In the genomic region with DNA sequence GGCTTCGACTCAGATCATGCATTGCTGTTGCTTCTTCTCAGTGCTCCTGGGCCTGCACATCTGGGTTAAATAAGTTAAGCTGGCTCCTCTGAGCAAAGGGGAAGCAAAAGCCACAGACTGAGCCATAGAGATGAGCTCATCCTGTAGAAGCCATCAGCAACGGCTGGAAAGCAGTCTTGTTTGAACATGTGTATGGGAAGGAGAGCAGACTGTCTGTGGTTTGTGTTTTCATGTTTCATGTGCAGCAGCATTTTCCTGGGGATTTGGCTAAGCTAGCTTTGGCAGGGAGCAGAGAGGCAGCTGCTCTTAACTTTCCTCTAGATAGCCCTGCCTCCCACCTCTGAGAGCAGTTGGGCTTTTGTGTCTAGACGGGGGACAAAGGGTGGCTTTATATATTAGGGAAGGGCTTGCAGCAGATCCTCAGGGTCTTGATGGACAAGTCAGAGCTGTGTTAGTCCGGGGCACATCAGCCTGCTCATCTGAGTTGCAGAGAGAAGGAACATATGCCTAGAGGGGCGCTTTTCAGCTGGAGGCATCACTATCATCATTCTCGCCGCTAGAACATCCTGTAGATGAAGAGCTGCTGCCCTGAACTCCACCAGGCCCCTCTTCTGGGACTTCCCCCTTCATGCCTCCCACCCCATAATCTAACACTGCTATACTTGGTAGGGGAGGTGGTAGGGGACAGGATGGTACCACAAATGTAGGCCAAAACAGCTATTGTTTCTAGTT, we compare ENCODE assay signal across 9 cellular contexts. TPM values are rescaled to one million over a fixed set of nuclear protein-coding genes. Genes with fewer than 3 reads are reported as not detected.
DNase-seq lines count a peak whose midpoint lies in the region; ATAC-seq, FAIRE-seq and TF ChIP-seq lines count a peak whose summit lies in the region.
"Had no signal": no experiment of that assay in that cellular context is flagged by ENCODE, and none has a peak within 500 bp of the region (broad histone marks: within the 10 kb centered on the region; RNA-seq: fewer than 3 reads in every experiment).

No MANE protein-coding gene starts in this region.

- H3K27me3 ChIP-seq in keratinocyte (ENCODE audit: control insufficient read depth, extremely low read depth, insufficient read depth, low read length) (no peaks in the 10 kb centered on the region), subcutaneous abdominal adipose tissue (ENCODE audit: control insufficient read depth in 5 of 5, insufficient read depth in 4 of 5, low read length in 5 of 5) (no peaks in the 10 kb centered on the region)
- H3K27me3 ChIP-seq: cardiac muscle cell had no signal

- no peaks in the 10 kb centered on the region for H3K79me2 ChIP-seq in keratinocyte (ENCODE audit: control insufficient read depth, insufficient read depth, low read length)

- H3K9me1 ChIP-seq in keratinocyte (ENCODE audit: control insufficient read depth, extremely low read depth, insufficient read depth, low read length) = no peaks in the 10 kb centered on the region

- peak overlapping the region; percentile 48 for H2AFZ ChIP-seq in keratinocyte (ENCODE audit: control insufficient read depth, low read length)

- DNase-seq in activated CD4-positive, CD25-positive, alpha-beta regulatory T cell (lab: John Stamatoyannopoulos, UW) = no peak
- peak; percentile 93 for DNase-seq in HFF-Myc (ENCODE audit: extremely low read depth, low read depth)
- DNase-seq in NCI-H1694 treated with DMSO at 0.1 percent for 48 hours (lab: John Stamatoyannopoulos, UW) = peak; percentile 83
- DNase-seq in amniotic stem cell (lab: John Stamatoyannopoulos, UW) = peak; percentile 71
- peak; percentile 61 for DNase-seq in keratinocyte (ENCODE audit: low read depth, low spot score)
- no peak for DNase-seq in DMS153 treated with DMSO at 0.1 percent for 48 hours (lab: John Stamatoyannopoulos, UW; ENCODE audit: unreplicated experiment)

- peak overlapping the region; percentile 75 for H3K9ac ChIP-seq in keratinocyte (ENCODE audit: control insufficient read depth, extremely low read depth, insufficient read depth, low read length)
- H3K9ac ChIP-seq in subcutaneous abdominal adipose tissue (ENCODE audit: low read length in 5 of 5) = peak overlapping the region in 3 of 5 donors; percentile 40 to 83 (median 56)

- peak overlapping the region; percentile 88 for H3K4me2 ChIP-seq in keratinocyte (ENCODE audit: control insufficient read depth, extremely low read depth, insufficient read depth, low read depth, low read length)

- peak overlapping the region; percentile 24 for H3K4me3 ChIP-seq in HFF-Myc (replicated peaks; ENCODE audit: low read depth, low read length)
- H3K4me3 ChIP-seq in keratinocyte (ENCODE audit: control insufficient read depth in 2 of 3, extremely low read depth in 1 of 3, insufficient read depth in 2 of 3, low read depth in 1 of 3, low read length in 3 of 3) = peak overlapping the region in 2 of 3 experiments; percentile 40 to 49
- peak overlapping the region in 4 of 5 donors; percentile 23 to 72 (median 52) for H3K4me3 ChIP-seq in subcutaneous abdominal adipose tissue (ENCODE audit: low read depth in 1 of 5, low read length in 5 of 5)
- H3K4me3 ChIP-seq: cardiac muscle cell had no signal

- H3K9me3 ChIP-seq in keratinocyte (ENCODE audit: control insufficient read depth, low read depth, low read length) (no peaks in the 10 kb centered on the region), subcutaneous abdominal adipose tissue (ENCODE audit: control insufficient read depth in 5 of 5, low read length in 5 of 5) (no peaks in the 10 kb centered on the region)

- FAIRE-seq in keratinocyte (lab: Jason Lieb, UNC) = peak; percentile 98

- H3K36me3 ChIP-seq in keratinocyte (ENCODE audit: control insufficient read depth in 2 of 2, extremely low read depth in 1 of 2, insufficient read depth in 2 of 2, low read length in 2 of 2) (no peaks in the 10 kb centered on the region), subcutaneous abdominal adipose tissue (ENCODE audit: control insufficient read depth in 5 of 5, insufficient read depth in 5 of 5, low read length in 5 of 5) (peaks cover 0 to 2% (median 0%) of the 10 kb centered on the region in 5 donors)
- H3K36me3 ChIP-seq: cardiac muscle cell had no signal

- dilution Hi-C loops in keratinocyte (cut with MboI; ENCODE audit: extremely low pct_ligation_motif_present, low sequenced_read_pairs) = no loop called here

- H4K20me1 ChIP-seq in keratinocyte (ENCODE audit: control insufficient read depth, extremely low read depth, insufficient read depth, low read length) = no peaks in the 10 kb centered on the region

- ATAC-seq in activated CD4-positive, CD25-positive, alpha-beta regulatory T cell treated with anti-CD3 and anti-CD28 coated beads, Interleukin-2, amount 50 U/mL, for 24 hours = peak; percentile 68 to 71

- H3K27ac ChIP-seq in keratinocyte (ENCODE audit: control insufficient read depth, insufficient read depth, low read length) = peak overlapping the region; percentile 89
- H3K27ac ChIP-seq in subcutaneous abdominal adipose tissue (ENCODE audit: low read depth, low read length) = peak overlapping the region; percentile 82
- H3K27ac ChIP-seq: cardiac muscle cell had no signal

- peaks cover 31% of the 10 kb centered on the region for H3K4me1 ChIP-seq in keratinocyte (ENCODE audit: control insufficient read depth, extremely low read depth, insufficient read depth, low read length)
- peaks cover 12 to 27% (median 25%) of the 10 kb centered on the region in 5 donors for H3K4me1 ChIP-seq in subcutaneous abdominal adipose tissue (ENCODE audit: control insufficient read depth in 5 of 5, insufficient read depth in 5 of 5, low read length in 5 of 5)

- no peak for TF ChIP-seq CTCF in HFF-Myc (IDR thresholded peaks at IDR 0.05; ENCODE audit: low read depth, low read length, missing control alignments)
- no peak for TF ChIP-seq CTCF in keratinocyte (optimal IDR thresholded peaks at IDR 0.05 in 1 of 3, IDR thresholded peaks at IDR 0.05 in 1 of 3, conservative IDR thresholded peaks at IDR 0.05 in 1 of 3; ENCODE audit: extremely low read depth in 1 of 3, insufficient read depth in 2 of 3, low read length in 3 of 3)

RNA-seq across cellular contexts. Expression of a gene that starts 14.9 kb away (rescaled TPM):
- 21.9 to 50.1 TPM (median 31.3 TPM) in 3 replicates for polyA plus RNA-seq in keratinocyte
- 7.5 TPM for polyA plus RNA-seq in keratinocyte (2011; ENCODE audit: low read depth)
- polyA plus RNA-seq in keratinocyte (2011; cell fraction: cytosol; rRNA removed) = 30.3 and 36.2 TPM in 2 replicates
- polyA plus RNA-seq in keratinocyte (2011; cell fraction: nucleus; rRNA removed) = 19.7 and 23.6 TPM in 2 replicates
- polyA plus RNA-seq in keratinocyte (2012; ENCODE audit: low replicate concordance) = 16.2 and 37.3 TPM in 2 replicates
- polyA minus RNA-seq in keratinocyte = 17.2 to 41.4 TPM (median 22.7 TPM) in 3 replicates
- polyA minus RNA-seq in keratinocyte (2011; cell fraction: cytosol; rRNA and poly(A)+ RNA removed) = 20.1 TPM
- polyA minus RNA-seq in keratinocyte (2011; cell fraction: nucleus; rRNA and poly(A)+ RNA removed) = 6.3 and 7.8 TPM in 2 replicates

RNA-seq across cellular contexts. Expression of a gene that starts 35.9 kb away (rescaled TPM):
- polyA plus RNA-seq in keratinocyte = 2.9 to 5.2 TPM (median 3.2 TPM) in 3 replicates
- polyA plus RNA-seq in keratinocyte (2011; ENCODE audit: low read depth) = 0.89 TPM
- polyA plus RNA-seq in keratinocyte (2011; cell fraction: cytosol; rRNA removed) = 3.0 and 4.4 TPM in 2 replicates
- 4.8 and 6.8 TPM in 2 replicates for polyA plus RNA-seq in keratinocyte (2011; cell fraction: nucleus; rRNA removed)
- polyA plus RNA-seq in keratinocyte (2012; ENCODE audit: low replicate concordance) = 2.1 and 5.7 TPM in 2 replicates
- polyA minus RNA-seq in keratinocyte = 5.8 to 7.0 TPM (median 6.4 TPM) in 3 replicates
- 3.6 TPM for polyA minus RNA-seq in keratinocyte (2011; cell fraction: cytosol; rRNA and poly(A)+ RNA removed)
- polyA minus RNA-seq in keratinocyte (2011; cell fraction: nucleus; rRNA and poly(A)+ RNA removed) = 3.6 and 4.7 TPM in 2 replicates

RNA-seq across cellular contexts. Expression of a gene that starts 36.7 kb away (rescaled TPM):
- polyA plus RNA-seq in keratinocyte = 23.2 to 38.9 TPM (median 24.6 TPM) in 3 replicates
- polyA plus RNA-seq in keratinocyte (2011; ENCODE audit: low read depth) = 4.4 TPM
- polyA plus RNA-seq in keratinocyte (2011; cell fraction: cytosol; rRNA removed) = 28.3 and 29.2 TPM in 2 replicates
- polyA plus RNA-seq in keratinocyte (2011; cell fraction: nucleus; rRNA removed) = 17.5 and 18.9 TPM in 2 replicates
- 11.6 and 27.8 TPM in 2 replicates for polyA plus RNA-seq in keratinocyte (2012; ENCODE audit: low replicate concordance)
- polyA minus RNA-seq in keratinocyte = 11.4 to 49.8 TPM (median 17.7 TPM) in 3 replicates
- 13.0 TPM for polyA minus RNA-seq in keratinocyte (2011; cell fraction: cytosol; rRNA and poly(A)+ RNA removed)
- 5.6 and 9.4 TPM in 2 replicates for polyA minus RNA-seq in keratinocyte (2011; cell fraction: nucleus; rRNA and poly(A)+ RNA removed)

RNA-seq across cellular contexts. Expression of a gene that starts 49.9 kb away (rescaled TPM):
- 16.4 to 23.1 TPM (median 20.8 TPM) in 3 replicates for polyA plus RNA-seq in keratinocyte
- 2.9 TPM for polyA plus RNA-seq in keratinocyte (2011; ENCODE audit: low read depth)
- polyA plus RNA-seq in keratinocyte (2011; cell fraction: cytosol; rRNA removed) = 13.8 and 17.1 TPM in 2 replicates
- 26.8 and 32.9 TPM in 2 replicates for polyA plus RNA-seq in keratinocyte (2011; cell fraction: nucleus; rRNA removed)
- polyA plus RNA-seq in keratinocyte (2012; ENCODE audit: low replicate concordance) = 7.0 and 16.8 TPM in 2 replicates
- polyA minus RNA-seq in keratinocyte = 12.3 to 17.1 TPM (median 16.7 TPM) in 3 replicates
- 11.5 TPM for polyA minus RNA-seq in keratinocyte (2011; cell fraction: cytosol; rRNA and poly(A)+ RNA removed)
- polyA minus RNA-seq in keratinocyte (2011; cell fraction: nucleus; rRNA and poly(A)+ RNA removed) = 7.9 and 12.3 TPM in 2 replicates

RNA-seq across cellular contexts. Expression of a gene that starts 50.1 kb away (rescaled TPM):
- polyA plus RNA-seq in keratinocyte = 50.7 to 96.1 TPM (median 56.0 TPM) in 3 replicates
- polyA plus RNA-seq in keratinocyte (2011; ENCODE audit: low read depth) = 188 TPM
- 40.5 and 46.1 TPM in 2 replicates for polyA plus RNA-seq in keratinocyte (2011; cell fraction: cytosol; rRNA removed)
- 157 and 166 TPM in 2 replicates for polyA plus RNA-seq in keratinocyte (2011; cell fraction: nucleus; rRNA removed)
- polyA plus RNA-seq in keratinocyte (2012; ENCODE audit: low replicate concordance) = 56.9 and 78.2 TPM in 2 replicates
- 84.7 to 115 TPM (median 86.0 TPM) in 3 replicates for polyA minus RNA-seq in keratinocyte
- polyA minus RNA-seq in keratinocyte (2011; cell fraction: cytosol; rRNA and poly(A)+ RNA removed) = 42.2 TPM
- polyA minus RNA-seq in keratinocyte (2011; cell fraction: nucleus; rRNA and poly(A)+ RNA removed) = 83.0 and 115 TPM in 2 replicates

Comparison
In these comparisons a context has a peak if more than half of its experiments do, and no peak if none do; other contexts are left out.
1. DNase-seq: peak in HFF-Myc (single experiment), NCI-H1694 treated with DMSO at 0.1 percent for 48 hours (single experiment), amniotic stem cell (single experiment) and keratinocyte (single experiment); none in activated CD4-positive, CD25-positive, alpha-beta regulatory T cell (0 of 4) and DMS153 treated with DMSO at 0.1 percent for 48 hours (single experiment).
2. Peak in every context shown above with its lines, with median percentiles within 50 percentile points of each other: H3K4me3 ChIP-seq.